1 cellular context compared by ENCODE assay signal in genomic region chr19:3185482-3186376, GRCh38.
A peak's percentile ranks its signal among the peaks of the same experiment; 100 is the strongest.
TF ChIP-seq lines count a peak whose summit lies in the region.

TSS of gene NCLN (plus strand) at chr19:3185930. CDS start at chr19:3186031, 101 bp downstream.

TF ChIP-seq in K562, 482 proteins besides CTCF, POLR2A, EP300 and RAD21 (continued from another document and continues in another):
- TF ChIP-seq, protein P1, sequence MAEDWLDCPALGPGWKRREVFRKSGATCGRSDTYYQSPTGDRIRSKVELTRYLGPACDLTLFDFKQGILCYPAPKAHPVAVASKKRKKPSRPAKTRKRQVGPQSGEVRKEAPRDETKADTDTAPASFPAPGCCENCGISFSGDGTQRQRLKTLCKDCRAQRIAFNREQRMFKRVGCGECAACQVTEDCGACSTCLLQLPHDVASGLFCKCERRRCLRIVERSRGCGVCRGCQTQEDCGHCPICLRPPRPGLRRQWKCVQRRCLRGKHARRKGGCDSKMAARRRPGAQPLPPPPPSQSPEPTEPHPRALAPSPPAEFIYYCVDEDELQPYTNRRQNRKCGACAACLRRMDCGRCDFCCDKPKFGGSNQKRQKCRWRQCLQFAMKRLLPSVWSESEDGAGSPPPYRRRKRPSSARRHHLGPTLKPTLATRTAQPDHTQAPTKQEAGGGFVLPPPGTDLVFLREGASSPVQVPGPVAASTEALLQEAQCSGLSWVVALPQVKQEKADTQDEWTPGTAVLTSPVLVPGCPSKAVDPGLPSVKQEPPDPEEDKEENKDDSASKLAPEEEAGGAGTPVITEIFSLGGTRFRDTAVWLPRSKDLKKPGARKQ (CRISPR knock-in tag; IDR thresholded peaks at IDR 0.05): no peak
- no peak for TF ChIP-seq CREB1 (IDR thresholded peaks at IDR 0.05)
- 0 out of 2 replicates have a peak, but pooled peaks have one; percentile 22 for TF ChIP-seq CREB1 (CRISPR knock-in tag; IDR thresholded peaks at IDR 0.05)
- TF ChIP-seq GATAD2B (IDR thresholded peaks at IDR 0.05; ENCODE audit: borderline replicate concordance): peak; percentile 80; the same call in 1 of the 2 replicates
- TF ChIP-seq KDM2B (CRISPR knock-in tag; IDR thresholded peaks at IDR 0.05): peak; percentile 89; the same call in 1 of the 2 replicates
- no peak for TF ChIP-seq NFXL1 (CRISPR knock-in tag; IDR thresholded peaks at IDR 0.05)
- TF ChIP-seq ZNF436 (CRISPR knock-in tag; IDR thresholded peaks at IDR 0.05): no peak
- TF ChIP-seq TAF1 (IDR thresholded peaks at IDR 0.05; ENCODE audit: control insufficient read depth, extremely low read depth, insufficient read depth, low read length, severe bottlenecking): peak; percentile 55
- peak; percentile 98 for TF ChIP-seq GABPA (tag; conservative IDR thresholded peaks at IDR 0.05; ENCODE audit: low read depth)
- peak; percentile 70 for TF ChIP-seq E2F8 (IDR thresholded peaks at IDR 0.05; ENCODE audit: low read depth, partially characterized antibody)
- no peak for TF ChIP-seq SRSF9 (IDR thresholded peaks at IDR 0.05; ENCODE audit: borderline replicate concordance, low read depth, low read length)
- TF ChIP-seq, protein P2, sequence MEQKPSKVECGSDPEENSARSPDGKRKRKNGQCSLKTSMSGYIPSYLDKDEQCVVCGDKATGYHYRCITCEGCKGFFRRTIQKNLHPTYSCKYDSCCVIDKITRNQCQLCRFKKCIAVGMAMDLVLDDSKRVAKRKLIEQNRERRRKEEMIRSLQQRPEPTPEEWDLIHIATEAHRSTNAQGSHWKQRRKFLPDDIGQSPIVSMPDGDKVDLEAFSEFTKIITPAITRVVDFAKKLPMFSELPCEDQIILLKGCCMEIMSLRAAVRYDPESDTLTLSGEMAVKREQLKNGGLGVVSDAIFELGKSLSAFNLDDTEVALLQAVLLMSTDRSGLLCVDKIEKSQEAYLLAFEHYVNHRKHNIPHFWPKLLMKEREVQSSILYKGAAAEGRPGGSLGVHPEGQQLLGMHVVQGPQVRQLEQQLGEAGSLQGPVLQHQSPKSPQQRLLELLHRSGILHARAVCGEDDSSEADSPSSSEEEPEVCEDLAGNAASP (IDR thresholded peaks at IDR 0.05): no peak
- TF ChIP-seq POLR2AphosphoS5 (IDR thresholded peaks at IDR 0.05; ENCODE audit: control insufficient read depth, insufficient read depth, low read depth, low read length): peak; percentile 61
- TF ChIP-seq CREBBP (IDR thresholded peaks at IDR 0.05; ENCODE audit: low read depth, low read length): no peak
- TF ChIP-seq, protein P3, sequence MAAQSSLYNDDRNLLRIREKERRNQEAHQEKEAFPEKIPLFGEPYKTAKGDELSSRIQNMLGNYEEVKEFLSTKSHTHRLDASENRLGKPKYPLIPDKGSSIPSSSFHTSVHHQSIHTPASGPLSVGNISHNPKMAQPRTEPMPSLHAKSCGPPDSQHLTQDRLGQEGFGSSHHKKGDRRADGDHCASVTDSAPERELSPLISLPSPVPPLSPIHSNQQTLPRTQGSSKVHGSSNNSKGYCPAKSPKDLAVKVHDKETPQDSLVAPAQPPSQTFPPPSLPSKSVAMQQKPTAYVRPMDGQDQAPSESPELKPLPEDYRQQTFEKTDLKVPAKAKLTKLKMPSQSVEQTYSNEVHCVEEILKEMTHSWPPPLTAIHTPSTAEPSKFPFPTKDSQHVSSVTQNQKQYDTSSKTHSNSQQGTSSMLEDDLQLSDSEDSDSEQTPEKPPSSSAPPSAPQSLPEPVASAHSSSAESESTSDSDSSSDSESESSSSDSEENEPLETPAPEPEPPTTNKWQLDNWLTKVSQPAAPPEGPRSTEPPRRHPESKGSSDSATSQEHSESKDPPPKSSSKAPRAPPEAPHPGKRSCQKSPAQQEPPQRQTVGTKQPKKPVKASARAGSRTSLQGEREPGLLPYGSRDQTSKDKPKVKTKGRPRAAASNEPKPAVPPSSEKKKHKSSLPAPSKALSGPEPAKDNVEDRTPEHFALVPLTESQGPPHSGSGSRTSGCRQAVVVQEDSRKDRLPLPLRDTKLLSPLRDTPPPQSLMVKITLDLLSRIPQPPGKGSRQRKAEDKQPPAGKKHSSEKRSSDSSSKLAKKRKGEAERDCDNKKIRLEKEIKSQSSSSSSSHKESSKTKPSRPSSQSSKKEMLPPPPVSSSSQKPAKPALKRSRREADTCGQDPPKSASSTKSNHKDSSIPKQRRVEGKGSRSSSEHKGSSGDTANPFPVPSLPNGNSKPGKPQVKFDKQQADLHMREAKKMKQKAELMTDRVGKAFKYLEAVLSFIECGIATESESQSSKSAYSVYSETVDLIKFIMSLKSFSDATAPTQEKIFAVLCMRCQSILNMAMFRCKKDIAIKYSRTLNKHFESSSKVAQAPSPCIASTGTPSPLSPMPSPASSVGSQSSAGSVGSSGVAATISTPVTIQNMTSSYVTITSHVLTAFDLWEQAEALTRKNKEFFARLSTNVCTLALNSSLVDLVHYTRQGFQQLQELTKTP (IDR thresholded peaks at IDR 0.05; ENCODE audit: low read depth in 1 of 2, partially characterized antibody in 2 of 2): peak; percentile 56 to 98
- TF ChIP-seq XRCC4 (IDR thresholded peaks at IDR 0.05; ENCODE audit: extremely low read depth, insufficient read depth, insufficient read length): no peak
- TF ChIP-seq SAP30 (IDR thresholded peaks at IDR 0.05; ENCODE audit: borderline replicate concordance, insufficient read depth, low read depth, low read length, poor library complexity, severe bottlenecking): peak; percentile 82
- peak; percentile 93 for TF ChIP-seq ZNF644 (tag; IDR thresholded peaks at IDR 0.05; ENCODE audit: low read depth)
- peak; percentile 55 to 60; a peak in 1 of 4 replicates for TF ChIP-seq MNT (conservative IDR thresholded peaks at IDR 0.05)
- 0 out of 2 replicates have a peak, but pooled peaks have one; percentile 32 for TF ChIP-seq FOSL1 (tag; conservative IDR thresholded peaks at IDR 0.05)
- TF ChIP-seq RNF2 (IDR thresholded peaks at IDR 0.05): peak; percentile 61; the same call in 1 of the 2 replicates
- TF ChIP-seq ZFPM2 (CRISPR knock-in tag; IDR thresholded peaks at IDR 0.05): no peak
- peak; percentile 77 for TF ChIP-seq ZNF764 (CRISPR knock-in tag; IDR thresholded peaks at IDR 0.05; ENCODE audit: low read depth)
- 0 out of 2 replicates have a peak, but pooled peaks have one; percentile 4 for TF ChIP-seq NFIC (IDR thresholded peaks at IDR 0.05)
- no peak for TF ChIP-seq NFE2L1 (tag; IDR thresholded peaks at IDR 0.05; ENCODE audit: borderline replicate concordance, low read depth)
- TF ChIP-seq KDM5B (IDR thresholded peaks at IDR 0.05; ENCODE audit: insufficient replicate concordance, low read depth, low read length): peak; percentile 54
- TF ChIP-seq STAT5A (IDR thresholded peaks at IDR 0.05; ENCODE audit: borderline replicate concordance, low read length): no peak
- peak; percentile 73 for TF ChIP-seq ESRRA (IDR thresholded peaks at IDR 0.05; ENCODE audit: borderline replicate concordance, low read depth)
- peak; percentile 36; the same call in 1 of the 2 replicates for TF ChIP-seq ZNF589 (CRISPR knock-in tag; IDR thresholded peaks at IDR 0.05; ENCODE audit: low read depth)
- TF ChIP-seq SIX5 (IDR thresholded peaks at IDR 0.05; ENCODE audit: borderline replicate concordance in 1 of 2, insufficient read depth in 1 of 2, low read depth in 1 of 2, low read length in 2 of 2): peak; percentile 75 to 90
- TF ChIP-seq ZBTB1 (CRISPR knock-in tag; IDR thresholded peaks at IDR 0.05; ENCODE audit: borderline replicate concordance, low read depth): peak; percentile 89; the same call in 1 of the 2 replicates
- TF ChIP-seq MITF (IDR thresholded peaks at IDR 0.05): 0 out of 2 replicates have a peak, but pooled peaks have one; percentile 9
- TF ChIP-seq HOXB6 (CRISPR knock-in tag; IDR thresholded peaks at IDR 0.05; ENCODE audit: borderline replicate concordance): no peak
- no peak for TF ChIP-seq PHF20 (IDR thresholded peaks at IDR 0.05; ENCODE audit: partially characterized antibody)
- peak; percentile 92 for TF ChIP-seq CREB3L1 (IDR thresholded peaks at IDR 0.05; ENCODE audit: borderline replicate concordance, low read depth)
- no peak for TF ChIP-seq ZNF830 (CRISPR knock-in tag; IDR thresholded peaks at IDR 0.05)
- TF ChIP-seq, protein P4, sequence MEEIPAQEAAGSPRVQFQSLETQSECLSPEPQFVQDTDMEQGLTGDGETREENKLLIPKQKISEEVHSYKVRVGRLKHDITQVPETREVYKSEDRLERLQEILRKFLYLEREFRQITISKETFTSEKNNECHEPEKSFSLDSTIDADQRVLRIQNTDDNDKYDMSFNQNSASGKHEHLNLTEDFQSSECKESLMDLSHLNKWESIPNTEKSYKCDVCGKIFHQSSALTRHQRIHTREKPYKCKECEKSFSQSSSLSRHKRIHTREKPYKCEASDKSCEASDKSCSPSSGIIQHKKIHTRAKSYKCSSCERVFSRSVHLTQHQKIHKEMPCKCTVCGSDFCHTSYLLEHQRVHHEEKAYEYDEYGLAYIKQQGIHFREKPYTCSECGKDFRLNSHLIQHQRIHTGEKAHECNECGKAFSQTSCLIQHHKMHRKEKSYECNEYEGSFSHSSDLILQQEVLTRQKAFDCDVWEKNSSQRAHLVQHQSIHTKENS (CRISPR knock-in tag; IDR thresholded peaks at IDR 0.05): no peak
- TF ChIP-seq ZNF79 (CRISPR knock-in tag; IDR thresholded peaks at IDR 0.05; ENCODE audit: low read depth): no peak
- TF ChIP-seq ZNF444 (CRISPR knock-in tag; IDR thresholded peaks at IDR 0.05): no peak
